1 cellular context compared by ENCODE assay signal in genomic region chr17:44212507-44213402, GRCh38.
TF ChIP-seq lines count a peak whose summit lies in the region.

No MANE protein-coding gene starts in this region.

TF ChIP-seq in WTC11, 78 proteins besides CTCF, POLR2A, EP300 and RAD21 (continued from another document):
- TF ChIP-seq FOXP4 (CRISPR knock-in tag; IDR thresholded peaks at IDR 0.05) (no peak), IRF2 (CRISPR knock-in tag; IDR thresholded peaks at IDR 0.05; ENCODE audit: borderline replicate concordance, low read depth) (no peak), CDX4 (CRISPR knock-in tag; IDR thresholded peaks at IDR 0.05; ENCODE audit: borderline replicate concordance) (no peak), E2F4 (CRISPR knock-in tag; IDR thresholded peaks at IDR 0.05; ENCODE audit: borderline replicate concordance, low read depth) (no peak), AFF4 (CRISPR knock-in tag; IDR thresholded peaks at IDR 0.05; ENCODE audit: borderline replicate concordance) (no peak), MAX (CRISPR knock-in tag; IDR thresholded peaks at IDR 0.05) (no peak), ELF4 (CRISPR knock-in tag; IDR thresholded peaks at IDR 0.05; ENCODE audit: low read depth) (no peak), FOXP1 (CRISPR knock-in tag; IDR thresholded peaks at IDR 0.05; ENCODE audit: borderline replicate concordance) (no peak), SOX15 (CRISPR knock-in tag; IDR thresholded peaks at IDR 0.05) (no peak)
